ENCODE assay signal across 19 cellular contexts in the genomic region with DNA sequence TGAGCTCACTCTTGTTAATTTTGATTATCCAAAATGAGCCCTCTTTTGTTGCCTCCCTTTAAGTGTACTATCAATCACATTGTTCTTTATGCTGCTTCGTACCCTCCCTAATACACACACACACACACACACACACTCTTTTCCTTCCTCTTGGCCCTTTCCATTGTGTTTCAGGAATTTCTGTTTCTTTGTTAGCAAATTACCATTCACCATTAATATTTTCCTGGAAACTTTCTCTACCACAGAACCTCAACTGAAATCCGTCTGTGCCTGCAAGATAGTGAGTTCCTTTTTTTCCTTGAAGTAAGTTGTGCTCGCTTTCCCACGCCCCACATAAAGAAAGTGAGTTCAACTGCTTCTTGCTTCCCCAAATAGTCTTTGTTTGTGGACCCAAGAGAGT.
"Had no signal": no experiment of that assay in that cellular context is flagged by ENCODE, and none has a peak within 500 bp of the region (broad histone marks: within the 10 kb centered on the region; RNA-seq: fewer than 3 reads in every experiment).

No MANE protein-coding gene starts in this region.

- H3K9me3 Mint-ChIP-seq: activated CD4-positive, alpha-beta memory T cell treated with anti-CD3 and anti-CD28 coated beads, Interleukin-2, amount 10 ng/mL, durations not matched to agents 7 days and 5 days had no signal

- H3K4me1 Mint-ChIP-seq: activated CD4-positive, alpha-beta memory T cell treated with anti-CD3 and anti-CD28 coated beads, Interleukin-2, amount 10 ng/mL, durations not matched to agents 7 days and 5 days; activated CD8-positive, alpha-beta memory T cell treated with anti-CD3 and anti-CD28 coated beads, Interleukin-2, amount 10 ng/mL, durations not matched to agents 7 days and 5 days; activated naive CD8-positive, alpha-beta T cell treated with anti-CD3 and anti-CD28 coated beads for 36 hours; endodermal cell; nephron progenitor cell had no signal

- H3K4me3 Mint-ChIP-seq: activated CD4-positive, alpha-beta memory T cell treated with anti-CD3 and anti-CD28 coated beads, Interleukin-2, amount 10 ng/mL, durations not matched to agents 7 days and 5 days; activated CD8-positive, alpha-beta memory T cell treated with anti-CD3 and anti-CD28 coated beads, Interleukin-2, amount 10 ng/mL, durations not matched to agents 7 days and 5 days; activated naive CD8-positive, alpha-beta T cell treated with anti-CD3 and anti-CD28 coated beads for 36 hours; endodermal cell; nephron progenitor cell had no signal

- H3K27ac Mint-ChIP-seq: activated CD4-positive, alpha-beta memory T cell treated with anti-CD3 and anti-CD28 coated beads, Interleukin-2, amount 10 ng/mL, durations not matched to agents 7 days and 5 days; activated CD8-positive, alpha-beta memory T cell treated with anti-CD3 and anti-CD28 coated beads, Interleukin-2, amount 10 ng/mL, durations not matched to agents 7 days and 5 days; activated naive CD8-positive, alpha-beta T cell treated with anti-CD3 and anti-CD28 coated beads for 36 hours; endodermal cell; nephron progenitor cell had no signal

- DNase-seq: activated CD4-positive, alpha-beta memory T cell treated with anti-CD3 and anti-CD28 coated beads, Interleukin-2, amount 10 ng/mL, durations not matched to agents 7 days and 5 days; activated CD4-positive, alpha-beta T cell treated with anti-CD3 and anti-CD28 coated beads for 48 hours; activated CD4-positive, CD25-positive, alpha-beta regulatory T cell; activated CD8-positive, alpha-beta memory T cell treated with anti-CD3 and anti-CD28 coated beads, Interleukin-2, amount 10 ng/mL, durations not matched to agents 7 days and 5 days; activated naive CD8-positive, alpha-beta T cell treated with anti-CD3 and anti-CD28 coated beads for 36 hours; amniotic stem cell; dorsolateral prefrontal cortex; endodermal cell; erythroblast; foreskin melanocyte; mammary epithelial cell; nephron progenitor cell; occipital lobe; right cardiac atrium; stimulated activated CD4-positive, alpha-beta T cell treated with anti-CD3 and anti-CD28 coated beads, Interleukin-2, amount 100 ng/mL, for 24 hours; stimulated activated naive CD4-positive, alpha-beta T cell treated with Interleukin-2 at 50 U/mL for 16 hours; substantia nigra; T1000; tibial artery had no signal

- ATAC-seq: activated CD8-positive, alpha-beta memory T cell treated with anti-CD3 and anti-CD28 coated beads, Interleukin-2, amount 10 ng/mL, durations not matched to agents 7 days and 5 days; right cardiac atrium had no signal

- H3K27me3 Mint-ChIP-seq: activated CD4-positive, alpha-beta memory T cell treated with anti-CD3 and anti-CD28 coated beads, Interleukin-2, amount 10 ng/mL, durations not matched to agents 7 days and 5 days; activated CD8-positive, alpha-beta memory T cell treated with anti-CD3 and anti-CD28 coated beads, Interleukin-2, amount 10 ng/mL, durations not matched to agents 7 days and 5 days; activated naive CD8-positive, alpha-beta T cell treated with anti-CD3 and anti-CD28 coated beads for 36 hours had no signal
